1 cellular context compared by ENCODE assay signal in genomic region chr11:47518212-47518959, GRCh38.
TF ChIP-seq lines count a peak whose summit lies in the region.

No MANE protein-coding gene starts in this region.

TF ChIP-seq in H1, 55 proteins besides CTCF, POLR2A, EP300 and RAD21:
- TF ChIP-seq CHD2 (IDR thresholded peaks at IDR 0.05; ENCODE audit: low read length) (no peak), JUND (IDR thresholded peaks at IDR 0.05; ENCODE audit: low read length) (no peak), CBX5 (IDR thresholded peaks at IDR 0.05; ENCODE audit: low read depth, low read length) (no peak), CHD7 (IDR thresholded peaks at IDR 0.05; ENCODE audit: insufficient replicate concordance, low read length) (no peak), TBP (IDR thresholded peaks at IDR 0.05; ENCODE audit: low read depth, low read length) (no peak), GTF2F1 (IDR thresholded peaks at IDR 0.05; ENCODE audit: borderline replicate concordance, low read depth, low read length) (no peak), CBX8 (IDR thresholded peaks at IDR 0.05; ENCODE audit: borderline replicate concordance, low read depth, low read length) (no peak), KDM4A (IDR thresholded peaks at IDR 0.05; ENCODE audit: low read depth, low read length, severe bottlenecking) (no peak), SP2 (IDR thresholded peaks at IDR 0.05; ENCODE audit: low read length) (no peak), PHF8 (conservative IDR thresholded peaks at IDR 0.05; ENCODE audit: low read depth, low read length) (no peak), BRCA1 (IDR thresholded peaks at IDR 0.05; ENCODE audit: low read depth, low read length) (no peak), FOSL1 (IDR thresholded peaks at IDR 0.05; ENCODE audit: insufficient read depth, low read depth, low read length) (no peak), MAFK (IDR thresholded peaks at IDR 0.05; ENCODE audit: low read depth, low read length) (no peak), KDM5A (IDR thresholded peaks at IDR 0.05; ENCODE audit: low read length) (no peak)
